ENCODE assay signal across 1 cellular context in genomic region chr9:83972286-83972685, GRCh38.
TF ChIP-seq lines count a peak whose summit lies in the region.

No MANE protein-coding gene starts in this region.

TF ChIP-seq in HepG2, 621 proteins besides CTCF, POLR2A, EP300 and RAD21:
- TF ChIP-seq RBM22 (optimal IDR thresholded peaks at IDR 0.05; ENCODE audit: low read length) (peak; percentile 31), JDP2 (CRISPR knock-in tag; IDR thresholded peaks at IDR 0.05; ENCODE audit: borderline replicate concordance) (no peak), PHF20 (CRISPR knock-in tag; IDR thresholded peaks at IDR 0.05) (no peak)
